ENCODE assay signal across 8 cellular contexts in the genomic region with DNA sequence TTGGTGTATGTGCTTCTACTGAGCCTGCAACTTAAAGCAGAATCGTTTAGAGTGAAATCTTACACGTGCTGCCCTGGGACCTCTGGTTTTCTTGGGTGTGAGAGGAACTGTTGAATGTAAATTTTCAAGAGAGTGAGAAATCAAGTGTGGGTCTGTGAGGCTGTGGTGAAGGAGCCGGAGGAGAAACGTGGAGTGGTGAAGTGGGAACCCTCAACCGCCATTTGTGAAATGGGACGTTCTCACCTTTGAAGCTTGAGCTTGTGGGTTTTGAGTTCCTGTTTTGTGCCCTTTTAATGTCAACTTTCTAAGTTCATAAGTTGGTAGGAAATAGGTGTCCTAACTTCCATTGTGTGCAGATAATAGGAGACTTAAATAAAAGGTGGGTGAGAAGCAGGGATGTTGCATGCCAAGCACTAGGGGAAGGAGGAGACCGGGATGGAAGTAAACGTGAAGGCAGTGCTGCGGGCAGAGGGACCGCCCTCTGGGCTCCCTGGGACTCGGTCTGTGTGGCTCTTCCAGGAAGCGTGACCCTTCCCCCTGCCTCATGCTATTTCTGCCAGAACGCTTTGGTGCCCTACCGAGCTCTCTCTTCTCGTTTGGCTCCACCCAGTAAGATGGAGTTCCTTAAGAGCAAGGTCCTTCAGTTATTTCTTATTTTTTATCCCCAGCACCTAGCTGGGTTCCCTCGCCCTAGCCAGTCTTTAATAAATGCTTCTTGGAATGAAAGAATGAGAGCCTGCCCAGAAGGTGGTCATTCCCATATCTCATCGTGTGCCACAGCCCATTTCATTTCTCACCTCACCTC. TPM values are rescaled to one million over a fixed set of nuclear protein-coding genes. Genes with fewer than 3 reads are reported as not detected.
DNase-seq lines count a peak whose midpoint lies in the region; ATAC-seq and TF ChIP-seq lines count a peak whose summit lies in the region.

No MANE protein-coding gene starts in this region.

- TF ChIP-seq CTCF in GM12875 (IDR thresholded peaks at IDR 0.05; ENCODE audit: borderline replicate concordance, insufficient read depth, low read depth, low read length) = no peak
- no peak for TF ChIP-seq CTCF in brain (conservative IDR thresholded peaks at IDR 0.05)
- TF ChIP-seq CTCF in smooth muscle cell (IDR thresholded peaks at IDR 0.05; ENCODE audit: borderline replicate concordance, insufficient read depth, poor library complexity, severe bottlenecking) = no peak

- no peaks in the 10 kb centered on the region for H3K9me3 ChIP-seq in smooth muscle cell (replicated peaks; ENCODE audit: low read depth)

- H3K27ac ChIP-seq in smooth muscle cell (ENCODE audit: low read depth) = no peak overlapping the region

- POLR2A ChIA-PET in HEK293T (lab: Yijun Ruan, JAX) = no interaction called here

- H3K27ac Mint-ChIP-seq in brain = peak overlapping the region in 3 of 5 experiments; percentile 39 to 72 (median 52)

- intact Hi-C loops in left cardiac atrium (cut with DNase I) = no loop called here

- H4K20me1 ChIP-seq in smooth muscle cell (ENCODE audit: low read depth) = no peaks in the 10 kb centered on the region

- CTCF ChIA-PET in HEK293T (lab: Yijun Ruan, JAX) = interaction anchor here (1.2 to 1.4 kb wide), 2 partner anchors 9 to 52 kb away, joined by 3 to 4 read pairs; no protein-coding TSS in a partner anchor

- ATAC-seq in HG02610 (IDR thresholded peaks at IDR 0.05; ENCODE audit: unreplicated experiment) = peak; percentile 31
- no peak for ATAC-seq in HG03139 (IDR thresholded peaks at IDR 0.05; ENCODE audit: unreplicated experiment)
- ATAC-seq in left cardiac atrium = no peak

- H3K79me2 ChIP-seq in smooth muscle cell (ENCODE audit: low read depth) = no peaks in the 10 kb centered on the region

- H3K9ac ChIP-seq in smooth muscle cell (ENCODE audit: low read depth) = no peak overlapping the region

- H3K4me1 ChIP-seq in smooth muscle cell (ENCODE audit: low read depth) = peaks cover 7% of the 10 kb centered on the region

- no peaks in the 10 kb centered on the region for H3K36me3 ChIP-seq in smooth muscle cell (ENCODE audit: low read depth)

- H3K4me1 Mint-ChIP-seq in brain = peaks cover 86% of the 10 kb centered on the region

- H3K4me2 ChIP-seq in smooth muscle cell = no peak overlapping the region

- no peaks in the 10 kb centered on the region for H3K27me3 Mint-ChIP-seq in brain

- no peaks in the 10 kb centered on the region for H3K27me3 ChIP-seq in smooth muscle cell (ENCODE audit: low read depth)

- peaks cover 31% of the 10 kb centered on the region for H3K36me3 Mint-ChIP-seq in brain

- 83% methylated on average over 17 of the region's 17 CpGs for WGBS in smooth muscle cell (ENCODE audit: low lambda C conversion rate)

- no peak overlapping the region for H2AFZ ChIP-seq in smooth muscle cell (ENCODE audit: low read depth)

- H3F3A ChIP-seq in smooth muscle cell (ENCODE audit: low read depth) = no peaks in the 10 kb centered on the region

- H3K9me3 Mint-ChIP-seq in brain = peaks cover 0 to 15% (median 5%) of the 10 kb centered on the region in 5 experiments

- DNase-seq in T-helper 1 cell (peak in 4 of 5 donors; percentile 30 to 88 (median 43)), smooth muscle cell (lab: John Stamatoyannopoulos, UW; ENCODE audit: unreplicated experiment) (no peak), HEK293T (ENCODE audit: extremely low spot score) (no peak), left cardiac atrium (no peak)

- H3K4me3 ChIP-seq in GM12875 (ENCODE audit: low read depth, low read length) = peak overlapping the region; percentile 17
- H3K4me3 ChIP-seq in smooth muscle cell = no peak overlapping the region

- no peak overlapping the region for H3K4me3 Mint-ChIP-seq in brain

TF ChIP-seq in HEK293T, 16 proteins besides CTCF, POLR2A, EP300 and RAD21:
- TF ChIP-seq ARNT (IDR thresholded peaks at IDR 0.05) = no peak
- TF ChIP-seq L3MBTL2 (conservative IDR thresholded peaks at IDR 0.05) = no peak
- no peak for TF ChIP-seq HDGF (IDR thresholded peaks at IDR 0.05; ENCODE audit: borderline replicate concordance)
- no peak for TF ChIP-seq FOXK2 (IDR thresholded peaks at IDR 0.05)
- TF ChIP-seq ELF4 (IDR thresholded peaks at IDR 0.05) = no peak
- TF ChIP-seq ZNF384 (IDR thresholded peaks at IDR 0.05) = no peak
- no peak for TF ChIP-seq SP1 (IDR thresholded peaks at IDR 0.05)
- no peak for TF ChIP-seq NFRKB (IDR thresholded peaks at IDR 0.05)
- TF ChIP-seq, protein P1, sequence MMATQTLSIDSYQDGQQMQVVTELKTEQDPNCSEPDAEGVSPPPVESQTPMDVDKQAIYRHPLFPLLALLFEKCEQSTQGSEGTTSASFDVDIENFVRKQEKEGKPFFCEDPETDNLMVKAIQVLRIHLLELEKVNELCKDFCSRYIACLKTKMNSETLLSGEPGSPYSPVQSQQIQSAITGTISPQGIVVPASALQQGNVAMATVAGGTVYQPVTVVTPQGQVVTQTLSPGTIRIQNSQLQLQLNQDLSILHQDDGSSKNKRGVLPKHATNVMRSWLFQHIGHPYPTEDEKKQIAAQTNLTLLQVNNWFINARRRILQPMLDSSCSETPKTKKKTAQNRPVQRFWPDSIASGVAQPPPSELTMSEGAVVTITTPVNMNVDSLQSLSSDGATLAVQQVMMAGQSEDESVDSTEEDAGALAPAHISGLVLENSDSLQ (IDR thresholded peaks at IDR 0.05) = no peak
- no peak for TF ChIP-seq SUZ12 (IDR thresholded peaks at IDR 0.05)
- TF ChIP-seq TARDBP (IDR thresholded peaks at IDR 0.05) = no peak
- TF ChIP-seq BHLHE40 (IDR thresholded peaks at IDR 0.05; ENCODE audit: borderline replicate concordance) = no peak
- no peak for TF ChIP-seq LEF1 (IDR thresholded peaks at IDR 0.05; ENCODE audit: borderline replicate concordance)
- no peak for TF ChIP-seq FOXM1 (IDR thresholded peaks at IDR 0.05; ENCODE audit: borderline replicate concordance)
- no peak for TF ChIP-seq FOXA1 (IDR thresholded peaks at IDR 0.05)
- TF ChIP-seq CTBP1 (IDR thresholded peaks at IDR 0.05; ENCODE audit: borderline replicate concordance) = no peak

RNA-seq across cellular contexts. Expression of a gene that starts 56.0 kb away (rescaled TPM):
- polyA plus RNA-seq in brain (ENCODE audit: insufficient read depth, low read depth, low replicate concordance) (3.7 TPM), smooth muscle cell (2.6 and 4.3 TPM in 2 replicates)
- total RNA-seq in smooth muscle cell (6.7 and 12.9 TPM in 2 replicates), left cardiac atrium (10 to 100 TPM in 1 of 2 donors, 1 to 10 TPM in 1; 8.1 to 13.1 TPM)

Comparison
In these comparisons a context has a peak if more than half of its experiments do, and no peak if none do; other contexts are left out.
1. DNase-seq: peak in T-helper 1 cell (4 of 5); none in smooth muscle cell (single experiment), HEK293T (single experiment) and left cardiac atrium (single experiment).